In genomic region chr3:14598143-14598569, GRCh38 we compare ENCODE assay signal across 1 cellular context.
TF ChIP-seq lines count a peak whose summit lies in the region.

No MANE protein-coding gene starts in this region.

TF ChIP-seq in K562, 482 proteins besides CTCF, POLR2A, EP300 and RAD21 (continued from another document and continues in another):
- TF ChIP-seq BCLAF1 (IDR thresholded peaks at IDR 0.05; ENCODE audit: borderline replicate concordance in 1 of 2, control insufficient read depth in 1 of 2, low read depth in 2 of 2, low read length in 1 of 2) (no peak), NELFE (IDR thresholded peaks at IDR 0.05; ENCODE audit: insufficient read depth, insufficient read length) (no peak), NCOR1 (IDR thresholded peaks at IDR 0.05) (no peak), ELK1 (CRISPR knock-in tag; IDR thresholded peaks at IDR 0.05) (no peak), ZKSCAN1 (IDR thresholded peaks at IDR 0.05; ENCODE audit: low read depth, low read length) (no peak), FOXJ2 (tag; IDR thresholded peaks at IDR 0.05) (no peak), MAFK (IDR thresholded peaks at IDR 0.05; ENCODE audit: low read length) (no peak), TRIM25 (IDR thresholded peaks at IDR 0.05; ENCODE audit: borderline replicate concordance) (no peak), SRF (CRISPR knock-in tag; IDR thresholded peaks at IDR 0.05) (peak in 1 of 2 experiments; percentile 32; a peak in 1 of 4 replicates), RNF2 (IDR thresholded peaks at IDR 0.05) (no peak), IRF2 (CRISPR knock-in tag; IDR thresholded peaks at IDR 0.05) (no peak), ZFP1 (CRISPR knock-in tag; IDR thresholded peaks at IDR 0.05) (no peak), ZNF3 (CRISPR knock-in tag; IDR thresholded peaks at IDR 0.05) (no peak), ZNF436 (CRISPR knock-in tag; IDR thresholded peaks at IDR 0.05) (no peak), THAP12 (CRISPR knock-in tag; IDR thresholded peaks at IDR 0.05) (no peak), CCNT2 (IDR thresholded peaks at IDR 0.05; ENCODE audit: borderline replicate concordance, extremely low read depth, insufficient read length, low read depth, low read length) (no peak), PTRF (tag; IDR thresholded peaks at IDR 0.05) (no peak), RB1 (IDR thresholded peaks at IDR 0.05; ENCODE audit: low read depth) (no peak), TAF9B (IDR thresholded peaks at IDR 0.05; ENCODE audit: partially characterized antibody) (no peak), EHMT2 (IDR thresholded peaks at IDR 0.05) (peak; percentile 100), RERE (CRISPR knock-in tag; IDR thresholded peaks at IDR 0.05; ENCODE audit: borderline replicate concordance) (no peak), ZNF146 (CRISPR knock-in tag; IDR thresholded peaks at IDR 0.05; ENCODE audit: unreplicated experiment) (no peak), SMAD3 (CRISPR knock-in tag; conservative IDR thresholded peaks at IDR 0.05) (peak; percentile 71; the same call in 1 of the 2 replicates), ZNF239 (CRISPR knock-in tag; IDR thresholded peaks at IDR 0.05) (peak; percentile 56; the same call in 1 of the 2 replicates), ZC3H11A (IDR thresholded peaks at IDR 0.05; ENCODE audit: low read depth, low read length) (no peak), NFYB (IDR thresholded peaks at IDR 0.05; ENCODE audit: extremely low read depth, insufficient read length) (no peak), ZBTB7A (IDR thresholded peaks at IDR 0.05; ENCODE audit: borderline replicate concordance, control insufficient read depth, low read depth, low read length) (no peak), HMGXB4 (CRISPR knock-in tag; IDR thresholded peaks at IDR 0.05) (no peak), CBFB (CRISPR knock-in tag; IDR thresholded peaks at IDR 0.05) (no peak), GABPB1 (CRISPR knock-in tag; IDR thresholded peaks at IDR 0.05) (peak; percentile 51; the same call in 1 of the 2 replicates), ZBTB9 (CRISPR knock-in tag; IDR thresholded peaks at IDR 0.05) (0 out of 2 replicates have a peak, but pooled peaks have one; percentile 47), E2F8 (IDR thresholded peaks at IDR 0.05; ENCODE audit: low read depth, partially characterized antibody) (no peak), ZNF224 (CRISPR knock-in tag; IDR thresholded peaks at IDR 0.05) (no peak), E2F5 (CRISPR knock-in tag; IDR thresholded peaks at IDR 0.05) (no peak; the same call in 1 of the 2 replicates), ZNF280A (IDR thresholded peaks at IDR 0.05; ENCODE audit: low read depth, partially characterized antibody) (no peak), CBX1 (IDR thresholded peaks at IDR 0.05; ENCODE audit: low read depth) (no peak), XRCC3 (IDR thresholded peaks at IDR 0.05) (no peak), TCF7L2 (IDR thresholded peaks at IDR 0.05; ENCODE audit: low read depth, low read length) (peak; percentile 16; the same call in 1 of the 2 replicates)
